In the genomic region with DNA sequence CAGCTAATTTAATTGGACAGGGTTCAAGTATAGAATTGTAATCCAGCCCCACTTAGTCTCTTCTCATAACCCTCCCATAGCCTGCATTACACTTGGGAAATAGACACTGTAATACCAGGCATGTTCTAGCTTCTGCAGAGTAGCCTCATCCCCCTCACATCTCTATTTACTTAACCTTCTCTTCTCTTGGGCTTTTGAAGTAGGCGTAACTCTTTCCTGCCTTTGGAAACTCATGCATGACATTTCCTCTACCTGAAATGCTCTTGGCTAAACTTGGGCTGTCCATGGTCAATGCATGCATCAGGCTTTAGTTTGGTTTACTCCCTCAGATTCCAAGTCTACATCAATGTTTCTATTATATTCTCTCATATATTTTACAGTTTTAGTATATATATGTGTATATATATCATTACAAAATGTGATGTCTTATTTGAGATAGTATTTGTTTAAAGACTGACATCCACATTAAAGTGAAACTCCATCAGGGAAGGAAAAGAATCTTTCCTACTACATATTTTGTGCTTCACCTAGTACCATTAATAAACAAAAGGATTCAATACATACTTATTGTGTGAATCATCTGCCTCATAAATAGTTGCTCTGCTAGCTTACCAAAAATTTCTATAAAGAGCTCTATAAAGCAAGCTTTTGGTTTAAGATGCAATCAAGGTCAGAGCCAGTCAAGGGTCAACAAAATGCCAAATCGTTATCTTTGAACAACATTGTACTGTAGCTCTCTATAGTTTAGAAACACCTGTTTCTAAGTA, we compare ENCODE assay signal across 14 cellular contexts.
A peak's percentile ranks its signal among the peaks of the same experiment; 100 is the strongest.
DNase-seq lines count a peak whose midpoint lies in the region; ATAC-seq, FAIRE-seq and TF ChIP-seq lines count a peak whose summit lies in the region.
"Had no signal": no experiment of that assay in that cellular context is flagged by ENCODE, and none has a peak within 500 bp of the region (broad histone marks: within the 10 kb centered on the region; RNA-seq: fewer than 3 reads in every experiment).

No MANE protein-coding gene starts in this region.

- DNase-seq in HCEC 1CT: peak; percentile 53
- DNase-seq in Panc1 (ENCODE audit: low read depth, low spot score): no peak
- DNase-seq in bronchial epithelial cell (ENCODE audit: low read depth): peak; percentile 11
- DNase-seq in kidney tubule cell (ENCODE audit: low spot score): peak; percentile 2
- no peak for DNase-seq in hepatocyte (ENCODE audit: low spot score)
- DNase-seq in left ventricle myocardium superior: no peak
- no peak for DNase-seq in NCI-H146 (lab: John Stamatoyannopoulos, UW)
- DNase-seq: C1 segment of cervical spinal cord, DMS 273 treated with DMSO at 0.1 percent for 48 hours, NCI-H187 treated with DMSO at 0.1 percent for 48 hours, NCI-H774 had no signal

- H3K9me2 ChIP-seq in hepatocyte (replicated peaks; ENCODE audit: insufficient read depth): no peaks in the 10 kb centered on the region

- 78% methylated on average over 2 of the region's 2 CpGs for WGBS in hepatocyte (ENCODE audit: low lambda C conversion rate, missing lambda C conversion rate)

- intact Hi-C loops in Panc1 (cut with micrococcal nuclease; ENCODE audit: unreplicated experiment): loop anchor here (10.0 kb wide), 1 partner anchor 149 kb away; no protein-coding TSS in a partner anchor
- intact Hi-C loops in left ventricle myocardium superior (cut with micrococcal nuclease): no loop called here

- no peak for TF ChIP-seq CTCF in Panc1 (IDR thresholded peaks at IDR 0.05)
- no peak for TF ChIP-seq CTCF in bronchial epithelial cell (IDR thresholded peaks at IDR 0.05; ENCODE audit: insufficient read depth, low read length, severe bottlenecking)
- no peak for TF ChIP-seq CTCF in hepatocyte (IDR thresholded peaks at IDR 0.05; ENCODE audit: poor library complexity)

- H3K27ac ChIP-seq in Panc1 (ENCODE audit: low read length) (no peak overlapping the region), hepatocyte (no peak overlapping the region)
- H3K27ac ChIP-seq: A549 had no signal

- no TSS peak for BruUV-seq in Panc1 (replicated peaks; lab: Mats Ljungman, UMichigan)

- H2AFZ ChIP-seq in hepatocyte: no peak overlapping the region

- no peaks in the 10 kb centered on the region for H3K79me2 ChIP-seq in hepatocyte

- no peaks in the 10 kb centered on the region for H3K36me3 ChIP-seq in Panc1 (ENCODE audit: control insufficient read depth, insufficient read depth, low read length)
- H3K36me3 ChIP-seq in bronchial epithelial cell (ENCODE audit: control insufficient read depth, insufficient read depth, low read length): no peaks in the 10 kb centered on the region
- no peaks in the 10 kb centered on the region for H3K36me3 ChIP-seq in hepatocyte (replicated peaks; ENCODE audit: insufficient read depth, low read depth)

- H3K9me3 ChIP-seq in Panc1 (ENCODE audit: control insufficient read depth, insufficient read depth, low read depth, low read length) (no peaks in the 10 kb centered on the region), hepatocyte (ENCODE audit: low read depth) (no peaks in the 10 kb centered on the region)
- H3K9me3 ChIP-seq: A549 had no signal

- in situ Hi-C loops in Panc1 (cut with HindIII; ENCODE audit: low pct_unique_long_range_greater_than_20kb, low sequenced_read_pairs): no loop called here

- no peak overlapping the region for H3K4me3 ChIP-seq in Panc1 (ENCODE audit: low read depth in 2 of 2, low read length in 2 of 2)
- H3K4me3 ChIP-seq in bronchial epithelial cell (ENCODE audit: low read depth, low read length): no peak overlapping the region
- H3K4me3 ChIP-seq in hepatocyte: no peak overlapping the region
- H3K4me3 ChIP-seq: A549 had no signal

- no peaks in the 10 kb centered on the region for H3K4me1 ChIP-seq in Panc1 (ENCODE audit: control insufficient read depth, insufficient read depth, low read length)
- H3K4me1 ChIP-seq in hepatocyte (ENCODE audit: insufficient read depth): no peaks in the 10 kb centered on the region
- H3K4me1 ChIP-seq: A549 had no signal

- no peak overlapping the region for H3K4me2 ChIP-seq in hepatocyte
- H3K4me2 ChIP-seq: A549 had no signal

- FAIRE-seq in bronchial epithelial cell (lab: Jason Lieb, UNC): no peak
- FAIRE-seq: A549, H54 had no signal

- H4K20me1 ChIP-seq in hepatocyte (ENCODE audit: insufficient read depth, poor library complexity, severe bottlenecking): no peaks in the 10 kb centered on the region

- peak; percentile 63 for ATAC-seq in Panc1
- ATAC-seq in GM19351 (IDR thresholded peaks at IDR 0.05; ENCODE audit: unreplicated experiment): no peak
- ATAC-seq in left ventricle myocardium superior: no peak
- ATAC-seq: A549 had no signal

- CTCF ChIA-PET in Panc1 (lab: Charles Lee): no interaction called here

- H3K27me3 ChIP-seq in Panc1 (ENCODE audit: control insufficient read depth, insufficient read depth, low read length) (no peaks in the 10 kb centered on the region), bronchial epithelial cell (ENCODE audit: control insufficient read depth, insufficient read depth, low read length) (no peaks in the 10 kb centered on the region), hepatocyte (no peaks in the 10 kb centered on the region)

- POLR2A ChIA-PET in Panc1 (lab: Charles Lee): no interaction called here

Comparison
In these comparisons a context has a peak if more than half of its experiments do, and no peak if none do; other contexts are left out.
1. DNase-seq: peak in HCEC 1CT (single experiment), bronchial epithelial cell (single experiment) and kidney tubule cell (single experiment); none in Panc1 (single experiment), hepatocyte (single experiment), left ventricle myocardium superior (single experiment) and NCI-H146 (single experiment).